Comparison of ENCODE assay signal across 8 cellular contexts in the genomic region with DNA sequence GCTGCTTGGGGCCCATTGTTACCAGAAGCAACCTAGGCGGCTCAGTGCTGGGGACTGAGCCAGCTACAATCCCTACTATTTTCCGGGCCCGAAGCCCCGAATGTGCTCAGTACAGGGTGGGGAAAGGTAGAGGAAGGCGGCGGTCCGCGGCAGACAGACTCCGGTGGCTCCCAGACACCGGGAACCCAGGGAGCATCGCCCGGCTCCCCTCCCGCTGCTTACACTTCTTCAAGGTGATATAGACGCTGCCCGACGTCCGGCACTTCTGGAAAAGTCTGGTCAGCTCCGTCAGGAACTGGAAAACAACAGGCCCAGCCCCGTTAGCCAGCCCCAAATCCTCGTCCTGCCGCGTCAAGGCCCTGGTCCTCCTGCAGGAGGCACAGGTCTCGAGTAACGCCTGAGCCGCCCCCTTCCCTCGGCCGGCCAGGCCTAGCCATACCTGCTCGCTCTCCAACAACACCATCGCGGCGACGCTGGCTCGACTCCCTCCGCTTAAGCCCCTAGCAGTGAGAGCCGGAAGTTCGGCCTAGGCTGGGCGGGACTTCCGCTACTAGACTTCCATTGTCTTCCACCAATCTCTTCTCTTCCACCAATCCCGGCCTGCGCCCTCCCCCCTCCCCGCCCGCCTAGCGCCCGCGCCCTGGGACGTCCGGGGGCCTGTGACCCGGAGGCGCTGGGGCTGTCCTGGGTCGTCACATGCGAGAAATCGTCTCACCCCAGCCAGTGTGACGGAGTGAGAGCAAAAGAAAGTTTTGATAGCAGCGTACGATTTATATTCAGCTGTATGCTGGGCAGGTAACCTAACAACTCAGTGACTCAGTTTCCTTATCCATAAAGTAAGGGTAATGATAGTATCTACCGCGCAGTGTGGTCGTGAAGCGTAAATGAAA. TPM values are rescaled to one million over a fixed set of nuclear protein-coding genes. Genes with fewer than 3 reads are reported as not detected.
DNase-seq lines count a peak whose midpoint lies in the region; ATAC-seq and TF ChIP-seq lines count a peak whose summit lies in the region.

A gene with protein sequence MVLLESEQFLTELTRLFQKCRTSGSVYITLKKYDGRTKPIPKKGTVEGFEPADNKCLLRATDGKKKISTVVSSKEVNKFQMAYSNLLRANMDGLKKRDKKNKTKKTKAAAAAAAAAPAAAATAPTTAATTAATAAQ (minus strand): TSS at position 528 of the 890 bp plus-strand sequence. CDS start 65 bp downstream, at position 463.

- H3K27ac Mint-ChIP-seq in activated naive CD8-positive, alpha-beta T cell treated with anti-CD3 and anti-CD28 coated beads, Interleukin-2, amount 10 ng/mL, durations not matched to agents 7 days and 5 days = peak within 1 kb of the TSS; percentile 98
- peak within 1 kb of the TSS; percentile 99 for H3K27ac Mint-ChIP-seq in osteocyte (ENCODE audit: unreplicated experiment)

- intact Hi-C loops in head of caudate nucleus (cut with DNase I) = loop anchor here (5.0 kb wide), 1 partner anchor 257 kb away; a partner anchor contains a TSS

- DNase-seq in NCI-H1417 (lab: John Stamatoyannopoulos, UW) = peak; percentile 89 to 91 (median 90)
- DNase-seq in activated naive CD8-positive, alpha-beta T cell treated with anti-CD3 and anti-CD28 coated beads, Interleukin-2, amount 10 ng/mL, durations not matched to agents 7 days and 5 days = peak; percentile 88
- peak; percentile 92 to 98 (median 96) for DNase-seq in head of caudate nucleus
- peak; percentile 95 for DNase-seq in osteocyte (ENCODE audit: extremely low spot score, unreplicated experiment)
- peak; percentile 85 for DNase-seq in thoracic aorta (ENCODE audit: low spot score)

- no peaks in the 10 kb centered on the region for H3K9me2 ChIP-seq in SU-DHL-6 (replicated peaks; ENCODE audit: insufficient read depth, low read length)

- H3K36me3 ChIP-seq in SU-DHL-6 (ENCODE audit: low read length) = peaks cover 22% of the 10 kb centered on the region; the same call in 1 of the 2 replicates
- peaks cover 28% of the 10 kb centered on the region for H3K36me3 ChIP-seq in thoracic aorta

- POLR2A ChIA-PET in activated naive CD8-positive, alpha-beta T cell treated with anti-CD3 and anti-CD28 coated beads, Interleukin-2, amount 10 ng/mL, durations not matched to agents 7 days and 5 days (lab: Charles Lee) = interaction anchor here (0.6 to 2.6 kb wide), 14 partner anchors 9 to 269 kb away, joined by 3 to 13 read pairs (median 4); a partner anchor contains a TSS

- H3K36me3 Mint-ChIP-seq in activated naive CD8-positive, alpha-beta T cell treated with anti-CD3 and anti-CD28 coated beads, Interleukin-2, amount 10 ng/mL, durations not matched to agents 7 days and 5 days = peaks cover 20% of the 10 kb centered on the region
- peaks cover 32% of the 10 kb centered on the region for H3K36me3 Mint-ChIP-seq in osteocyte (ENCODE audit: unreplicated experiment)

- peak within 1 kb of the TSS; percentile 89 for H3K4me3 ChIP-seq in GM12875 (ENCODE audit: low read depth, low read length)
- peak within 1 kb of the TSS; percentile 89 for H3K4me3 ChIP-seq in SU-DHL-6 (ENCODE audit: insufficient read depth, low read length, poor library complexity, severe bottlenecking)
- H3K4me3 ChIP-seq in thoracic aorta = peak within 1 kb of the TSS; percentile 89

- peak within 1 kb of the TSS; percentile 92 for H3K4me2 ChIP-seq in SU-DHL-6 (ENCODE audit: low read depth, low read length, poor library complexity, severe bottlenecking)

- H3K27me3 Mint-ChIP-seq in activated naive CD8-positive, alpha-beta T cell treated with anti-CD3 and anti-CD28 coated beads, Interleukin-2, amount 10 ng/mL, durations not matched to agents 7 days and 5 days = no peaks in the 10 kb centered on the region
- H3K27me3 Mint-ChIP-seq in osteocyte (ENCODE audit: unreplicated experiment) = no peaks in the 10 kb centered on the region

- peaks cover 32% of the 10 kb centered on the region for H3F3A ChIP-seq in SU-DHL-6 (ENCODE audit: insufficient read depth)

- H3K4me1 Mint-ChIP-seq in activated naive CD8-positive, alpha-beta T cell treated with anti-CD3 and anti-CD28 coated beads, Interleukin-2, amount 10 ng/mL, durations not matched to agents 7 days and 5 days = peaks cover 40% of the 10 kb centered on the region
- H3K4me1 Mint-ChIP-seq in osteocyte (ENCODE audit: unreplicated experiment) = peaks cover 25% of the 10 kb centered on the region

- no peak for TF ChIP-seq CTCF in GM12875 (IDR thresholded peaks at IDR 0.05; ENCODE audit: borderline replicate concordance, insufficient read depth, low read depth, low read length)
- no peak for TF ChIP-seq CTCF in SU-DHL-6 (IDR thresholded peaks at IDR 0.05; ENCODE audit: insufficient read depth, low read length, poor library complexity, severe bottlenecking)
- no peak for TF ChIP-seq CTCF in osteocyte (IDR thresholded peaks at IDR 0.05)
- TF ChIP-seq CTCF in thoracic aorta (IDR thresholded peaks at IDR 0.05) = peak; percentile 40

- H3K4me3 Mint-ChIP-seq in activated naive CD8-positive, alpha-beta T cell treated with anti-CD3 and anti-CD28 coated beads, Interleukin-2, amount 10 ng/mL, durations not matched to agents 7 days and 5 days = peak within 1 kb of the TSS; percentile 99
- peak within 1 kb of the TSS; percentile 98 for H3K4me3 Mint-ChIP-seq in osteocyte (ENCODE audit: unreplicated experiment)

- peak; percentile 90 for ATAC-seq in HG02763 (IDR thresholded peaks at IDR 0.05; ENCODE audit: unreplicated experiment)
- ATAC-seq in activated naive CD8-positive, alpha-beta T cell treated with anti-CD3 and anti-CD28 coated beads, Interleukin-2, amount 10 ng/mL, durations not matched to agents 7 days and 5 days (ENCODE audit: low read depth) = peak; percentile 96
- ATAC-seq in thoracic aorta (ENCODE audit: insufficient number of reproducible peaks, low FRiP score, low read depth) = peak; percentile 98

- peaks cover 30% of the 10 kb centered on the region for H3K79me2 ChIP-seq in SU-DHL-6 (ENCODE audit: insufficient read depth, low read length)

- no peaks in the 10 kb centered on the region for H3K9me3 Mint-ChIP-seq in activated naive CD8-positive, alpha-beta T cell treated with anti-CD3 and anti-CD28 coated beads, Interleukin-2, amount 10 ng/mL, durations not matched to agents 7 days and 5 days
- H3K9me3 Mint-ChIP-seq in osteocyte (ENCODE audit: unreplicated experiment) = no peaks in the 10 kb centered on the region

- H3K9me3 ChIP-seq in SU-DHL-6 (ENCODE audit: insufficient read depth, low read length) = no peaks in the 10 kb centered on the region
- no peaks in the 10 kb centered on the region for H3K9me3 ChIP-seq in thoracic aorta

- H2AFZ ChIP-seq in SU-DHL-6 (ENCODE audit: low read depth, low read length, severe bottlenecking) = peak within 1 kb of the TSS; percentile 60

- H3K27ac ChIP-seq in SU-DHL-6 (ENCODE audit: low read depth, low read length) (peak within 1 kb of the TSS; percentile 71), thoracic aorta (peak within 1 kb of the TSS; percentile 88 to 94)

- H4K20me1 ChIP-seq in SU-DHL-6 (ENCODE audit: low read depth, low read length) = no peaks in the 10 kb centered on the region

- H3K4me1 ChIP-seq in thoracic aorta (ENCODE audit: control insufficient read depth in 1 of 2, low read depth in 2 of 2) = peaks cover 12 to 13% of the 10 kb centered on the region in 2 donors

- H3K27me3 ChIP-seq in SU-DHL-6 (ENCODE audit: low read length) (no peaks in the 10 kb centered on the region), thoracic aorta (replicated peaks; ENCODE audit: insufficient read depth) (no peaks in the 10 kb centered on the region)

- peak within 1 kb of the TSS; percentile 81 for H3K9ac ChIP-seq in SU-DHL-6 (ENCODE audit: low read length)

RNA-seq across cellular contexts. Expression of the gene that starts here (rescaled TPM):
- total RNA-seq in activated naive CD8-positive, alpha-beta T cell treated with anti-CD3 and anti-CD28 coated beads, Interleukin-2, amount 10 ng/mL, durations not matched to agents 7 days and 5 days = 100 to 1,000 TPM; 155 to 170 TPM
- total RNA-seq in osteocyte (181 and 196 TPM in 2 replicates), thoracic aorta (100 to 1,000 TPM; 179 to 219 TPM)

Comparison
In these comparisons a context has a peak if more than half of its experiments do, and no peak if none do; other contexts are left out.
1. Peak in every context shown above with its lines: DNase-seq, ATAC-seq, H3K4me3 ChIP-seq and H3K27ac ChIP-seq.